In the genomic region with DNA sequence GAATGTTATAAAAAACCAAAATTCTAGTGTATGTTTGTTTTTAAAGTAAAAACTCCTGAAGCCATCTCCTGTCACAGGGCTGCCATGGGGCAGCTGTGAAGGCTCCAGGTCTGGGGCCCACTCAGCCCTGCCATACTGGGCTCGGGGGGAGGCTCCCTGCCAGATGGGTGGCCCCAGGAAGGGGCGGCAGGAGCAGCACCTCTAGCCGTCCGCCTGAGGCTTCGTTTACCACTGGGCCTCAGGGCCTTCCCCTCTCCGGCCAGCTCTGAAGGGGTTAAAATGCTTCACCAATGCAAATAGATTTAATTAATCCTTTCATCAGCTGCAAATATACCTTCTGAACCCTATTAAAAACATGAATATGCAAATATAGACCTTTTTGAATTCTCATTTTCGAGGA, we compare ENCODE assay signal across 18 cellular contexts.
"Had no signal": no experiment of that assay in that cellular context is flagged by ENCODE, and none has a peak within 500 bp of the region (broad histone marks: within the 10 kb centered on the region; RNA-seq: fewer than 3 reads in every experiment).

No MANE protein-coding gene starts in this region.

- H3K9me3 Mint-ChIP-seq: stimulated activated naive B cell treated with anti-CD40 and anti-IgM and Interleukin-4, amounts not matched to agents 10 μg/mL and 1 μg/mL and 100 μg/mL, for 72 hours; stimulated activated naive CD8-positive, alpha-beta T cell treated with anti-CD3 and anti-CD28 coated beads, Interleukin-15, amount 100 ng/mL, for 72 hours had no signal

- ATAC-seq: left colon; naive thymus-derived CD4-positive, alpha-beta T cell; stimulated activated naive B cell treated with anti-CD40 and anti-IgM and Interleukin-4, amounts not matched to agents 10 μg/mL and 1 μg/mL and 100 μg/mL, for 72 hours; stimulated activated naive CD8-positive, alpha-beta T cell treated with anti-CD3 and anti-CD28 coated beads, Interleukin-15, amount 100 ng/mL, for 72 hours had no signal

- H3K27ac Mint-ChIP-seq: naive thymus-derived CD4-positive, alpha-beta T cell; nephron progenitor cell; stimulated activated naive CD8-positive, alpha-beta T cell treated with anti-CD3 and anti-CD28 coated beads, Interleukin-15, amount 100 ng/mL, for 72 hours had no signal

- H3K27me3 Mint-ChIP-seq: naive thymus-derived CD4-positive, alpha-beta T cell; stimulated activated naive B cell treated with anti-CD40 and anti-IgM and Interleukin-4, amounts not matched to agents 10 μg/mL and 1 μg/mL and 100 μg/mL, for 72 hours; stimulated activated naive CD8-positive, alpha-beta T cell treated with anti-CD3 and anti-CD28 coated beads, Interleukin-15, amount 100 ng/mL, for 72 hours had no signal

- H3K4me2 ChIP-seq: hepatocyte had no signal

- DNase-seq: cortex of kidney; effector CD8-positive, alpha-beta T cell; foreskin melanocyte; left colon; mesendoderm; naive thymus-derived CD4-positive, alpha-beta T cell; nephron progenitor cell; ovary; right cardiac atrium; stimulated activated CD4-positive, alpha-beta T cell treated with anti-CD3 and anti-CD28 coated beads, Interleukin-15, amount 100 ng/mL, for 24 hours; stimulated activated CD4-positive, alpha-beta T cell treated with anti-CD3 and anti-CD28 coated beads, Interleukin-1b, Interleukin-23, amount 100 ng/mL, for 48 hours; stimulated activated CD4-positive, alpha-beta T cell treated with anti-CD3 and anti-CD28 coated beads, Interleukin-4, amount 100 ng/mL, for 4 hours; stimulated activated naive B cell treated with anti-CD40 and anti-IgM and Interleukin-4, amounts not matched to agents 10 μg/mL and 1 μg/mL and 100 μg/mL, for 72 hours; stimulated activated naive CD8-positive, alpha-beta T cell treated with anti-CD3 and anti-CD28 coated beads, Interleukin-15, amount 100 ng/mL, for 72 hours; trophoblast cell had no signal

- H3K36me3 ChIP-seq: ovary, vagina had no signal

- H3K9me3 ChIP-seq: ovary, vagina had no signal

- H3K4me3 ChIP-seq: dorsolateral prefrontal cortex, hepatocyte, ovary, vagina had no signal

- H3K4me3 Mint-ChIP-seq: naive thymus-derived CD4-positive, alpha-beta T cell; nephron progenitor cell; stimulated activated naive B cell treated with anti-CD40 and anti-IgM and Interleukin-4, amounts not matched to agents 10 μg/mL and 1 μg/mL and 100 μg/mL, for 72 hours; stimulated activated naive CD8-positive, alpha-beta T cell treated with anti-CD3 and anti-CD28 coated beads, Interleukin-15, amount 100 ng/mL, for 72 hours had no signal

- H3K27ac ChIP-seq: dorsolateral prefrontal cortex, hepatocyte, ovary, vagina had no signal

- H3K79me2 ChIP-seq: hepatocyte had no signal

- H3K27me3 ChIP-seq: hepatocyte, ovary, vagina had no signal

- H3K4me1 Mint-ChIP-seq: naive thymus-derived CD4-positive, alpha-beta T cell; stimulated activated naive CD8-positive, alpha-beta T cell treated with anti-CD3 and anti-CD28 coated beads, Interleukin-15, amount 100 ng/mL, for 72 hours had no signal

- H2AFZ ChIP-seq: hepatocyte had no signal
